In the genomic region with DNA sequence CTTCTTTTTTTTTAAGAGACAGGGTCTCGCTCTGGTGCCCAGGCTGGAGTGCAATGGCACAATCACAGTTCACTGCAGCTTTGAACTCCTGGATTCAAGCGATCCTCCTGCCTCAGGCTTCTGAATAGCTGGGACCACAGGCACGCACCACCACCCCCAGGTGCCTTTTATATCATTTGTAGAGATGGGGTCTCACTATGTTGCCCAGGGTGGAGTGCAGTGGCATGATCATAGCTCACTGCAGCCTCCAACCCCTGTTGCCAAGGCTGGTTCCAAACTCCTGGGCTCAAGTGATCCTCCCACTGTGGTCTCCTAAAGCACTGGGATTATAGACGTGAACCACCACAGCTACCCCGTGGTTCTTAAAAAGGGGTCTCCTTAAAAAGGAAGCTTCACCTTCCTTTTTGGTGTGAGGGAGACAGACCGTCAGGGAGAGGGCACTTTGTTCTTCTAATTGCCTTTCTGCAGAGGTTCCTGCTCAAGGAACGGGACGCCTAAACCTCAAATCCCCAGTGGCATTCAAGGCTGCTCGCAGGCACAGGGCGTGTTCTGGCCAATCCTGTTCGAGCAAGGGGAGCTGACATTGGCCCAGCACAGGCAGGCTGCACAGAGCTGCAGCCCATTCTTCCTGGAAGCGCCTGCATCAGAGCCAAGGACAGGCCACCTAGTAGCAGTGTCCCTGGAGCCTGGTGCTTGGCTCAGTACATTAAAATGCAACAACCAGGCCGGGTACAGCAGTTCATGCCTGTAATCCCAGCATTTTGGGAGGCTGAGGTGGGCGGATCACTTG, we compare ENCODE assay signal across 10 cellular contexts.
DNase-seq lines count a peak whose midpoint lies in the region; ATAC-seq and TF ChIP-seq lines count a peak whose summit lies in the region.
"Had no signal": no experiment of that assay in that cellular context is flagged by ENCODE, and none has a peak within 500 bp of the region (broad histone marks: within the 10 kb centered on the region; RNA-seq: fewer than 3 reads in every experiment).

No MANE protein-coding gene starts in this region.

- H3K27ac ChIP-seq in adrenal gland = peak overlapping the region in 3 of 5 donors; percentile 82 to 93 (median 87)
- H3K27ac ChIP-seq in right cardiac atrium (ENCODE audit: low read length) = peak overlapping the region; percentile 5
- no peak overlapping the region for H3K27ac ChIP-seq in effector memory CD4-positive, alpha-beta T cell (ENCODE audit: insufficient read depth, low read length, poor library complexity, severe bottlenecking)

- H3K27me3 ChIP-seq in adrenal gland = no peaks in the 10 kb centered on the region
- H3K27me3 ChIP-seq in right cardiac atrium (ENCODE audit: control insufficient read depth, insufficient read depth) = no peaks in the 10 kb centered on the region
- peaks cover 3% of the 10 kb centered on the region for H3K27me3 ChIP-seq in skeletal muscle satellite cell (ENCODE audit: control insufficient read depth, insufficient read depth, low read length)
- peaks cover 13% of the 10 kb centered on the region for H3K27me3 ChIP-seq in effector memory CD4-positive, alpha-beta T cell (replicated peaks; ENCODE audit: control insufficient read depth, insufficient read depth, low read length, poor library complexity, severe bottlenecking)

- peak overlapping the region; percentile 79 for H3K4me2 ChIP-seq in skeletal muscle satellite cell (ENCODE audit: low read length)

- intact Hi-C loops in adrenal gland (cut with DNase I) = no loop called here
- intact Hi-C loops in right cardiac atrium (cut with DNase I) = no loop called here

- peaks cover 9 to 17% of the 10 kb centered on the region in 2 donors for H3K4me1 ChIP-seq in adrenal gland (replicated peaks in 1 of 2)
- H3K4me1 ChIP-seq in right cardiac atrium (ENCODE audit: control insufficient read depth, insufficient read depth, low read length) = peaks cover 6% of the 10 kb centered on the region
- peaks cover 55% of the 10 kb centered on the region for H3K4me1 ChIP-seq in skeletal muscle satellite cell (ENCODE audit: control insufficient read depth, insufficient read depth, low read length)
- H3K4me1 ChIP-seq in effector memory CD4-positive, alpha-beta T cell (ENCODE audit: control insufficient read depth, insufficient read depth, low read length, poor library complexity, severe bottlenecking) = no peaks in the 10 kb centered on the region

- DNase-seq in H4 (ENCODE audit: low spot score) (peak; percentile 50), adrenal gland (peak; percentile 64 to 96 (median 91)), right cardiac atrium (peak; percentile 89 to 96 (median 92)), NCI-H748 treated with DMSO at 0.1 percent for 48 hours (lab: John Stamatoyannopoulos, UW) (no peak), NCI-H2029 treated with DMSO at 0.1 percent for 48 hours (lab: John Stamatoyannopoulos, UW) (no peak), SW 1271 (lab: John Stamatoyannopoulos, UW) (no peak)
- DNase-seq in effector memory CD4-positive, alpha-beta T cell = no peak
- DNase-seq: Calu3, NCI-H187 treated with DMSO at 0.1 percent for 48 hours had no signal

- no peak for TF ChIP-seq CTCF in adrenal gland (IDR thresholded peaks at IDR 0.05)

- H3K9me3 ChIP-seq in adrenal gland (replicated peaks in 1 of 3) (no peaks in the 10 kb centered on the region), right cardiac atrium (ENCODE audit: control insufficient read depth, low read length) (no peaks in the 10 kb centered on the region), skeletal muscle satellite cell (replicated peaks; ENCODE audit: low read length) (no peaks in the 10 kb centered on the region)
- no peaks in the 10 kb centered on the region for H3K9me3 ChIP-seq in effector memory CD4-positive, alpha-beta T cell (ENCODE audit: control insufficient read depth, low read length)

- no peak overlapping the region for H3K9ac ChIP-seq in skeletal muscle satellite cell (ENCODE audit: low read depth, low read length)

- H3K36me3 ChIP-seq in adrenal gland (replicated peaks in 1 of 2) = no peaks in the 10 kb centered on the region
- no peaks in the 10 kb centered on the region for H3K36me3 ChIP-seq in skeletal muscle satellite cell (ENCODE audit: insufficient read depth, low read length)
- H3K36me3 ChIP-seq in effector memory CD4-positive, alpha-beta T cell (ENCODE audit: control insufficient read depth, insufficient read depth, low read length) = no peaks in the 10 kb centered on the region

- ATAC-seq in right cardiac atrium = peak; percentile 88 to 93

- H3K4me3 ChIP-seq in adrenal gland (no peak overlapping the region), right cardiac atrium (ENCODE audit: low read length) (no peak overlapping the region), skeletal muscle satellite cell (ENCODE audit: low read length) (peak overlapping the region; percentile 14)
- H3K4me3 ChIP-seq in effector memory CD4-positive, alpha-beta T cell (ENCODE audit: insufficient read depth, low read depth, low read length, poor library complexity, severe bottlenecking) = no peak overlapping the region

- TF ChIP-seq POLR2A in adrenal gland (IDR thresholded peaks at IDR 0.05) = peak in 1 of 2 donors; percentile 25

- 30 to 43% (median 36%) methylated on average over 12 to 14 of the region's 14 CpGs for WGBS in adrenal gland, 4 donors
- 43% methylated on average over 14 of the region's 14 CpGs for WGBS in right cardiac atrium

Comparison
In these comparisons a context has a peak if more than half of its experiments do, and no peak if none do; other contexts are left out.
1. DNase-seq: peak in H4 (single experiment), adrenal gland (7 of 7) and right cardiac atrium (3 of 3); none in NCI-H748 treated with DMSO at 0.1 percent for 48 hours (single experiment), NCI-H2029 treated with DMSO at 0.1 percent for 48 hours (single experiment), effector memory CD4-positive, alpha-beta T cell (0 of 3) and SW 1271 (0 of 2).